ENCODE assay signal across 15 cellular contexts in the genomic region with DNA sequence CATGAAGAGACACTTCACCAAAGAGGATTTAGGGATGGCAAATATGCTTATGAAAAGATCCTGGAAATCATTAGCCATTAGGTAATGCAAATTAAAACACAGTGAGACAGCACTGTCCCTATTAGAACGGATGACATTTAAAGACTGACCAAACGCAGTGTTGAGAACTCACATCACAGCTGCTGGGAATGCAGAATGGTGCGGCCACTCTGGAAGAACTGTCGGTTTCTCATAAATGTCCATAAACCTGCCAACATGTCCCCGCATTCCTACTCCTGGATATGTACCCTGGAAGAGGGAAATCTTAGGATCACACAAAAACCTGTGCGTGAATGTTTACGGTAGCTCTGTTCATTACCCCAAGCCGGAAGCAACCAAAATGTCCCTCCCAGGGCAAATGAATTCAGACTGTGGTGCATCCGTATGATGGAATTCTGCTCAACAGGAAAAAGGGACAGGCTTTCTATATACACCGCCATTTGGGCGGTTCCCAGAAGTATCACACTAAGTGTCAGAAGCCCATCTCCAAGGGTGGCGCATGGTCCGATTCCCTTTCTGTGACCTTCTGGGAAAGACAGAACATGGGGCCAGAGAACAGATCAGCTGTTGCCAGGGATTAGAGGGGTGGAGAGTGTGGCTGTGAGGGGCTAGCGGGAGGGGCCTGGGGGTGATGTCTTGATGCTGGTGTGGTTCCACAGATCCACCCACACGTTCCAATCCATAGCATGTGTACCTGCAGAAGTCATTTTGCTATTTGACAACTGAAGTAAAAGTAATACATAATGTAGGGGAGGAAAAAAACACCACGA.
DNase-seq lines count a peak whose midpoint lies in the region; ATAC-seq, FAIRE-seq and TF ChIP-seq lines count a peak whose summit lies in the region.
"Had no signal": no experiment of that assay in that cellular context is flagged by ENCODE, and none has a peak within 500 bp of the region (broad histone marks: within the 10 kb centered on the region; RNA-seq: fewer than 3 reads in every experiment).

No MANE protein-coding gene starts in this region.

- dilution Hi-C loops in endothelial cell of umbilical vein (cut with MboI; ENCODE audit: extremely low pct_ligation_motif_present, low sequenced_read_pairs) = no loop called here

- CTCF ChIA-PET in RWPE1 (lab: Yijun Ruan, JAX) (interaction anchor here (0.6 kb wide), 1 partner anchor 1100 kb away, joined by 4 read pairs; no protein-coding TSS in a partner anchor), endothelial cell of umbilical vein (lab: Charles Lee) (interaction anchor here (0.6 to 1.9 kb wide), 7 partner anchors 10 to 105 kb away, joined by 3 to 7 read pairs (median 3); no protein-coding TSS in a partner anchor)

- peak overlapping the region; percentile 36 for H3K27ac Mint-ChIP-seq in activated CD4-positive, alpha-beta T cell treated with anti-CD3 and anti-CD28 coated beads, Interleukin-2, amount 10 ng/mL, durations not matched to agents 24 days and 14 days
- H3K27ac Mint-ChIP-seq: dendritic cell treated with granulocyte-macrophage colony-stimulating factor and Interleukin-4, amounts not matched to agents 40 ng/mL and 50 ng/mL, for 4 days had no signal

- H3K36me3 ChIP-seq in endothelial cell of umbilical vein (ENCODE audit: control insufficient read depth in 2 of 2, extremely low read depth in 1 of 2, insufficient read depth in 2 of 2, low read length in 2 of 2) (no peaks in the 10 kb centered on the region), rectal smooth muscle tissue (ENCODE audit: control insufficient read depth, insufficient read depth, low read length) (no peaks in the 10 kb centered on the region)
- H3K36me3 ChIP-seq: adrenal gland, ovary, tibial artery had no signal

- peaks cover 55% of the 10 kb centered on the region for H3K4me1 Mint-ChIP-seq in activated CD4-positive, alpha-beta T cell treated with anti-CD3 and anti-CD28 coated beads, Interleukin-2, amount 10 ng/mL, durations not matched to agents 24 days and 14 days

- peak overlapping the region; percentile 42 for H3K27ac ChIP-seq in RWPE1
- no peak overlapping the region for H3K27ac ChIP-seq in endothelial cell of umbilical vein (ENCODE audit: insufficient read depth, low read depth, low read length)
- H3K27ac ChIP-seq in rectal smooth muscle tissue (ENCODE audit: low read depth, low read length) = peak overlapping the region; percentile 30

- no peak overlapping the region for H2AFZ ChIP-seq in endothelial cell of umbilical vein (ENCODE audit: low read depth, low read length)

- no peaks in the 10 kb centered on the region for H3K9me3 Mint-ChIP-seq in activated CD4-positive, alpha-beta T cell treated with anti-CD3 and anti-CD28 coated beads, Interleukin-2, amount 10 ng/mL, durations not matched to agents 24 days and 14 days

- TF ChIP-seq CTCF in RWPE1 (conservative IDR thresholded peaks at IDR 0.05; ENCODE audit: low read depth) (no peak), endothelial cell of umbilical vein (IDR thresholded peaks at IDR 0.05; ENCODE audit: extremely low read depth in 1 of 2, insufficient read depth in 1 of 2, low read depth in 1 of 2, low read length in 2 of 2) (no peak)

- H3K9ac ChIP-seq in endothelial cell of umbilical vein (replicated peaks; ENCODE audit: extremely low read depth, insufficient read depth, low read length) = no peak overlapping the region
- no peak overlapping the region for H3K9ac ChIP-seq in rectal smooth muscle tissue (ENCODE audit: low read length)

- DNase-seq in activated CD4-positive, alpha-beta T cell treated with anti-CD3 and anti-CD28 coated beads, Interleukin-2, amount 10 ng/mL, durations not matched to agents 24 days and 14 days = no peak
- DNase-seq in activated CD4-positive, alpha-beta T cell treated with anti-CD3 and anti-CD28 coated beads for 1 hour = no peak
- DNase-seq in RWPE1 (ENCODE audit: low spot score) = no peak
- no peak for DNase-seq in endothelial cell of umbilical vein (ENCODE audit: low read depth, low spot score)
- DNase-seq in EL = no peak
- DNase-seq: adrenal gland, DMS 273 treated with DMSO at 0.1 percent for 48 hours, mammary epithelial cell, NCI-H1105, ovary, tibial artery had no signal

- H3K27me3 Mint-ChIP-seq in activated CD4-positive, alpha-beta T cell treated with anti-CD3 and anti-CD28 coated beads, Interleukin-2, amount 10 ng/mL, durations not matched to agents 24 days and 14 days = no peaks in the 10 kb centered on the region
- H3K27me3 Mint-ChIP-seq: dendritic cell treated with granulocyte-macrophage colony-stimulating factor and Interleukin-4, amounts not matched to agents 40 ng/mL and 50 ng/mL, for 4 days had no signal

- no peak for TF ChIP-seq POLR2A in endothelial cell of umbilical vein (IDR thresholded peaks at IDR 0.05; ENCODE audit: low read depth, low read length)

- H3K4me3 ChIP-seq in endothelial cell of umbilical vein (replicated peaks in 1 of 3; ENCODE audit: insufficient read depth in 1 of 3, low read depth in 1 of 3, low read length in 3 of 3) (no peak overlapping the region), rectal smooth muscle tissue (ENCODE audit: low read length) (no peak overlapping the region)
- H3K4me3 ChIP-seq: adrenal gland, ovary, tibial artery had no signal

- H4K20me1 ChIP-seq in endothelial cell of umbilical vein (replicated peaks; ENCODE audit: control insufficient read depth, extremely low read depth, insufficient read depth, low read length) = no peaks in the 10 kb centered on the region

- H3K4me3 Mint-ChIP-seq in activated CD4-positive, alpha-beta T cell treated with anti-CD3 and anti-CD28 coated beads, Interleukin-2, amount 10 ng/mL, durations not matched to agents 24 days and 14 days = no peak overlapping the region
- H3K4me3 Mint-ChIP-seq: dendritic cell treated with granulocyte-macrophage colony-stimulating factor and Interleukin-4, amounts not matched to agents 40 ng/mL and 50 ng/mL, for 4 days had no signal

- no peaks in the 10 kb centered on the region for H3K27me3 ChIP-seq in endothelial cell of umbilical vein (ENCODE audit: control insufficient read depth in 2 of 2, insufficient read depth in 2 of 2, low read length in 2 of 2)
- H3K27me3 ChIP-seq in rectal smooth muscle tissue (ENCODE audit: control insufficient read depth, insufficient read depth, low read length) = no peaks in the 10 kb centered on the region
- H3K27me3 ChIP-seq: adrenal gland, ovary, tibial artery had no signal

- peaks cover 2% of the 10 kb centered on the region for H3K79me2 ChIP-seq in endothelial cell of umbilical vein (ENCODE audit: control insufficient read depth, insufficient read depth, low read length)

- peak overlapping the region; percentile 6 for H3K4me2 ChIP-seq in endothelial cell of umbilical vein (ENCODE audit: insufficient read depth, low read length)

- peaks cover 51% of the 10 kb centered on the region for H3K36me3 Mint-ChIP-seq in activated CD4-positive, alpha-beta T cell treated with anti-CD3 and anti-CD28 coated beads, Interleukin-2, amount 10 ng/mL, durations not matched to agents 24 days and 14 days (ENCODE audit: low read depth)

- ATAC-seq in HG03469 (IDR thresholded peaks at IDR 0.05; ENCODE audit: unreplicated experiment) = no peak
- no peak for ATAC-seq in HG03039 (IDR thresholded peaks at IDR 0.05; ENCODE audit: unreplicated experiment)

- no peaks in the 10 kb centered on the region for H3K9me3 ChIP-seq in endothelial cell of umbilical vein (replicated peaks; ENCODE audit: control insufficient read depth, insufficient read depth, low read length)
- H3K9me3 ChIP-seq: adrenal gland, ovary, tibial artery had no signal

- intact Hi-C loops in activated CD4-positive, alpha-beta T cell treated with anti-CD3 and anti-CD28 coated beads, Interleukin-2, amount 10 ng/mL, durations not matched to agents 24 days and 14 days (cut with micrococcal nuclease) = no loop called here
- intact Hi-C loops in endothelial cell of umbilical vein (cut with micrococcal nuclease) = no loop called here

- no peaks in the 10 kb centered on the region for H3K9me1 ChIP-seq in endothelial cell of umbilical vein (replicated peaks; ENCODE audit: control insufficient read depth, extremely low read depth, insufficient read depth, low read length)

- no peak for FAIRE-seq in endothelial cell of umbilical vein (lab: Jason Lieb, UNC)

- BruUV-seq in endothelial cell of umbilical vein (replicated peaks; lab: Mats Ljungman, UMichigan) = no TSS peak

- POLR2A ChIA-PET in RWPE1 (lab: Yijun Ruan, JAX; ENCODE audit: low non-redundant PET) (no interaction called here), endothelial cell of umbilical vein (lab: Charles Lee) (no interaction called here)

- H3K4me1 ChIP-seq in endothelial cell of umbilical vein (ENCODE audit: control insufficient read depth, extremely low read depth, insufficient read depth, low read length) = peaks cover 49% of the 10 kb centered on the region
- H3K4me1 ChIP-seq in rectal smooth muscle tissue (ENCODE audit: control insufficient read depth, insufficient read depth, low read length) = peaks cover 14% of the 10 kb centered on the region

TF ChIP-seq in endothelial cell of umbilical vein, 7 proteins besides CTCF, POLR2A, EP300 and RAD21:
- TF ChIP-seq GATA2 (IDR thresholded peaks at IDR 0.05; ENCODE audit: insufficient read depth, insufficient read length, low read depth, low read length) (no peak), POLR2AphosphoS5 (IDR thresholded peaks at IDR 0.05; ENCODE audit: insufficient read depth, low read depth, low read length) (no peak), JUN (IDR thresholded peaks at IDR 0.05; ENCODE audit: borderline replicate concordance, insufficient read depth, insufficient read length, low read depth) (no peak), FOS (IDR thresholded peaks at IDR 0.05; ENCODE audit: borderline replicate concordance, insufficient read depth, low read length) (no peak), MAX (IDR thresholded peaks at IDR 0.05; ENCODE audit: insufficient read depth, insufficient read length) (no peak), EZH2 (IDR thresholded peaks at IDR 0.05; ENCODE audit: borderline replicate concordance, low read depth, low read length, severe bottlenecking) (no peak), MYC (IDR thresholded peaks at IDR 0.05; ENCODE audit: low read depth, low read length) (no peak)
TF ChIP-seq in endothelial cell of umbilical vein: peak in this region for 0.
